In genomic region chr19:3210347-3211017, GRCh38 we compare ENCODE assay signal across 9 cellular contexts. TPM values are rescaled to one million over a fixed set of nuclear protein-coding genes. Genes with fewer than 3 reads are reported as not detected.
A peak's percentile ranks its signal among the peaks of the same experiment; 100 is the strongest.
DNase-seq lines count a peak whose midpoint lies in the region; ATAC-seq and TF ChIP-seq lines count a peak whose summit lies in the region.
"Had no signal": no experiment of that assay in that cellular context is flagged by ENCODE, and none has a peak within 500 bp of the region (broad histone marks: within the 10 kb centered on the region; RNA-seq: fewer than 3 reads in every experiment).

No MANE protein-coding gene starts in this region.

- no peaks in the 10 kb centered on the region for H3K4me1 Mint-ChIP-seq in chondrocyte (ENCODE audit: low read depth)

- ATAC-seq in lung (ENCODE audit: insufficient read depth, low FRiP score) (no peak), GM21723 (IDR thresholded peaks at IDR 0.05; ENCODE audit: unreplicated experiment) (no peak)

- H3K4me1 ChIP-seq in lung (ENCODE audit: control insufficient read depth in 2 of 2, insufficient read depth in 2 of 2, low read length in 2 of 2): peaks cover 0 to 1% of the 10 kb centered on the region in 2 donors

- no peak overlapping the region for H3K4me3 Mint-ChIP-seq in chondrocyte (ENCODE audit: unreplicated experiment)
- H3K4me3 Mint-ChIP-seq: activated naive CD8-positive, alpha-beta T cell had no signal

- H3K36me3 ChIP-seq in lung (ENCODE audit: control insufficient read depth in 2 of 2, insufficient read depth in 2 of 2, low read length in 2 of 2): peaks cover 4 to 33% of the 10 kb centered on the region in 2 donors

- no peaks in the 10 kb centered on the region for H3K9me3 ChIP-seq in lung (ENCODE audit: control insufficient read depth in 2 of 2, insufficient read depth in 1 of 2, low read length in 1 of 2)

- no peaks in the 10 kb centered on the region for H3K27me3 ChIP-seq in lung (ENCODE audit: control insufficient read depth, insufficient read depth)

- WGBS in lung, 2 donors: 46 to 47% methylated on average over 20 of the region's 20 CpGs

- H3K27me3 Mint-ChIP-seq in chondrocyte (ENCODE audit: low read depth): no peaks in the 10 kb centered on the region
- H3K27me3 Mint-ChIP-seq: activated naive CD8-positive, alpha-beta T cell had no signal

- TF ChIP-seq CTCF in chondrocyte (IDR thresholded peaks at IDR 0.05) (peak; percentile 79), lung (IDR thresholded peaks at IDR 0.05; ENCODE audit: control extremely low read depth, extremely low read depth) (peak; percentile 22)

- peaks cover 2% of the 10 kb centered on the region for H3K36me3 Mint-ChIP-seq in chondrocyte (ENCODE audit: low read depth)
- H3K36me3 Mint-ChIP-seq: activated naive CD8-positive, alpha-beta T cell had no signal

- no peak overlapping the region for H3K27ac Mint-ChIP-seq in chondrocyte (ENCODE audit: unreplicated experiment)
- H3K27ac Mint-ChIP-seq: activated naive CD8-positive, alpha-beta T cell had no signal

- DNase-seq in ELR (ENCODE audit: low read depth) (peak; percentile 68), Kasumi-1 (lab: John Stamatoyannopoulos, UW) (peak; percentile 39 to 42), chondrocyte (ENCODE audit: low spot score) (no peak), lung (ENCODE audit: low spot score) (peak; percentile 67), Ammon's horn (ENCODE audit: low spot score) (no peak)
- DNase-seq in activated CD4-positive, CD25-positive, alpha-beta regulatory T cell treated with anti-CD3 and anti-CD28 coated beads, Interleukin-2, amount 50 U/mL, for 72 hours: peak; percentile 78
- peak; percentile 17 to 57 for DNase-seq in stimulated activated CD8-positive, alpha-beta memory T cell treated with anti-CD3 and anti-CD28 coated beads, Interleukin-7, amount 100 ng/mL, for 1 hour (ENCODE audit: low read depth in 2 of 2)

- H3K4me3 ChIP-seq in lung: no peak overlapping the region

- no peak overlapping the region for H3K27ac ChIP-seq in lung (ENCODE audit: low read depth in 1 of 2, low read length in 1 of 2)

- H3K9me3 Mint-ChIP-seq in chondrocyte (ENCODE audit: low read depth): no peaks in the 10 kb centered on the region

RNA-seq across cellular contexts. Expression of gene CELF5, which starts 14.0 kb away (rescaled TPM):
- 0.22 to 0.31 TPM in 2 of 3 replicates, not detected in the other for total RNA-seq in chondrocyte
- under 1 TPM in 1 of 2 donors, not detected in 1; 0.12 TPM for total RNA-seq in lung
- polyA plus RNA-seq in lung: under 1 TPM; 0.08 to 0.14 TPM

RNA-seq across cellular contexts. Expression of gene NCLN, which starts 24.8 kb away (rescaled TPM):
- total RNA-seq in chondrocyte (80.7 to 97.1 TPM (median 82.5 TPM) in 3 replicates), lung (100 to 1,000 TPM in 1 of 2 donors, 10 to 100 TPM in 1; 24.8 to 117 TPM)
- polyA plus RNA-seq in lung: 10 to 100 TPM; 54.3 to 71.9 TPM

RNA-seq across cellular contexts. Expression of gene S1PR4, which starts 31.9 kb away (rescaled TPM):
- total RNA-seq in chondrocyte: not detected in 3 replicates
- total RNA-seq in lung: 10 to 100 TPM in 1 of 2 donors, 1 to 10 TPM in 1; 7.3 to 18.8 TPM
- 10 to 100 TPM; 14.7 to 40.5 TPM for polyA plus RNA-seq in lung

Comparison
In these comparisons a context has a peak if more than half of its experiments do, and no peak if none do; other contexts are left out.
1. DNase-seq: peak in ELR (single experiment), Kasumi-1 (2 of 2), activated CD4-positive, CD25-positive, alpha-beta regulatory T cell treated with anti-CD3 and anti-CD28 coated beads, Interleukin-2, amount 50 U/mL, for 72 hours (single experiment), lung (single experiment) and stimulated activated CD8-positive, alpha-beta memory T cell treated with anti-CD3 and anti-CD28 coated beads, Interleukin-7, amount 100 ng/mL, for 1 hour (2 of 2); none in chondrocyte (single experiment) and Ammon's horn (single experiment).